Comparison of ENCODE assay signal across 7 cellular contexts in the genomic region with DNA sequence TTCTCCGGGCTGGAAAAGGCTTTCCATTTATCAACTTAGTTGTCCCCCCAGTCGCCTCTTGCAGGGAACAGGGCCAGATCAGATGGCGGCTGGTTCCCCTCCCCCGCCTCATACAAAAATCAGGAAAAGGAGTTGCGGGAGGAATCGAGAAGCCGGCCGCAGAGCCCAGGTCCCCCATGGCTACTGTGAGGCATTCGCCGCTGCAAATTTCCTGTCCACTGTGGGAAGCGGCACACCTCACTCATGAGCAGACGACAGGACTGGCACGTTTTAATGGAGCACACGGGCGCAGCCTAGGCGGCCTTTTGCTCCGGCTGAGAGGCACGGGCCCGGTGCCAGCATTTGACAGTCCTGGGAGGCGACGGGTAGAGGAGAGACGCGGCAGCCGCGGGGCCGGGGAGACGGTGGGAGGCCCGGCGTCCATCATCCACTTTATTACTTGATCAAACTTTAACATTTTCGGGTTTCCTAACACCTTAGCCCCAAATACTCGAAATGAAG. TPM values are rescaled to one million over a fixed set of nuclear protein-coding genes. Genes with fewer than 3 reads are reported as not detected.
DNase-seq lines count a peak whose midpoint lies in the region; ATAC-seq lines count a peak whose summit lies in the region.

No MANE protein-coding gene starts in this region.

- H3K4me1 Mint-ChIP-seq in central memory CD8-positive, alpha-beta T cell, result peaks cover 13% of the 10 kb centered on the region
- H3K4me1 Mint-ChIP-seq in naive B cell, result peaks cover 12 to 20% (median 18%) of the 10 kb centered on the region in 3 donors

- H3K36me3 Mint-ChIP-seq in central memory CD8-positive, alpha-beta T cell (ENCODE audit: insufficient read depth), result peaks cover 6% of the 10 kb centered on the region
- H3K36me3 Mint-ChIP-seq in naive B cell, result peaks cover 0 to 4% of the 10 kb centered on the region in 2 donors

- peak overlapping the region; percentile 77 for H3K4me3 Mint-ChIP-seq in central memory CD8-positive, alpha-beta T cell
- peak overlapping the region; percentile 61 to 95 (median 90) for H3K4me3 Mint-ChIP-seq in naive B cell

- no peaks in the 10 kb centered on the region; the same call in 1 of the 2 replicates for H3K36me3 ChIP-seq in ES-I3 (ENCODE audit: insufficient read depth, low read length)

- peaks cover 23% of the 10 kb centered on the region for H3K4me1 ChIP-seq in ES-I3 (ENCODE audit: insufficient read depth, low read length)

- ATAC-seq in central memory CD8-positive, alpha-beta T cell (replicated peaks; ENCODE audit: extremely low read depth, poor library complexity, severe bottlenecking), result no peak
- ATAC-seq in naive B cell (ENCODE audit: low read depth in 2 of 2), result no peak
- ATAC-seq in HG02970 (IDR thresholded peaks at IDR 0.05; ENCODE audit: low FRiP score, unreplicated experiment), result no peak
- no peak for ATAC-seq in GM21526 (IDR thresholded peaks at IDR 0.05; ENCODE audit: low FRiP score, unreplicated experiment)

- H3K9me3 ChIP-seq in ES-I3 (ENCODE audit: control insufficient read depth, insufficient read depth, low read length), result no peaks in the 10 kb centered on the region

- peak overlapping the region; percentile 32 for H3K27ac Mint-ChIP-seq in central memory CD8-positive, alpha-beta T cell (ENCODE audit: low read depth)
- peak overlapping the region in 2 of 6 donors; percentile 47 to 92 for H3K27ac Mint-ChIP-seq in naive B cell

- peak overlapping the region; percentile 66 for H3K9ac ChIP-seq in ES-I3 (ENCODE audit: low read depth, low read length)

- no peaks in the 10 kb centered on the region for H3K9me3 Mint-ChIP-seq in central memory CD8-positive, alpha-beta T cell
- H3K9me3 Mint-ChIP-seq in naive B cell, result peaks cover 0 to 9% (median 4%) of the 10 kb centered on the region in 7 donors

- DNase-seq in NCI-H2107 treated with DMSO at 0.1 percent for 48 hours (lab: John Stamatoyannopoulos, UW; ENCODE audit: unreplicated experiment) (peak; percentile 71), naive B cell (no peak), ecto neural progenitor cell (ENCODE audit: low spot score) (no peak)
- no peak for DNase-seq in central memory CD8-positive, alpha-beta T cell (ENCODE audit: low spot score in 2 of 2)

- H3K27me3 Mint-ChIP-seq in central memory CD8-positive, alpha-beta T cell, result peaks cover 64% of the 10 kb centered on the region
- H3K27me3 Mint-ChIP-seq in naive B cell, result peaks cover 57 to 84% (median 79%) of the 10 kb centered on the region in 3 donors

RNA-seq across cellular contexts. Expression of a gene that starts 1.1 kb away (rescaled TPM):
- polyA plus RNA-seq in naive B cell (ENCODE audit: low read depth in 6 of 6), result not detected
